In genomic region chr11:134188122-134188521, GRCh38 we compare ENCODE assay signal across 5 cellular contexts. TPM values are rescaled to one million over a fixed set of nuclear protein-coding genes. Genes with fewer than 3 reads are reported as not detected.
A peak's percentile ranks its signal among the peaks of the same experiment; 100 is the strongest.
DNase-seq lines count a peak whose midpoint lies in the region; ATAC-seq, FAIRE-seq and TF ChIP-seq lines count a peak whose summit lies in the region.
"Not testable (repeated sequence)": the region's sequence is repeated elsewhere in the genome, so short reads cannot be mapped to it uniquely, and the experiment has no call there.

No MANE protein-coding gene starts in this region.

- not testable (repeated sequence) for H3K4me1 Mint-ChIP-seq in WTC11; activated CD8-positive, alpha-beta T cell treated with anti-CD3 and anti-CD28 coated beads for 36 hours (ENCODE audit: low read depth)

- H3K4me2 ChIP-seq in HCT116 (ENCODE audit: low read length); H1 (ENCODE audit: insufficient read depth in 1 of 2, low read depth in 2 of 2, low read length in 2 of 2); HepG2 (ENCODE audit: low read depth, low read length): not testable (repeated sequence)

- intact Hi-C loops in HCT116 (cut with micrococcal nuclease) = loop anchor here (5.0 kb wide), 1 partner anchor 49 kb away; no protein-coding TSS in a partner anchor
- intact Hi-C loops in activated CD8-positive, alpha-beta T cell treated with anti-CD3 and anti-CD28 coated beads for 36 hours (cut with micrococcal nuclease); HepG2 (cut with micrococcal nuclease; ENCODE audit: unreplicated experiment): not testable (repeated sequence)

- peaks cover 27% of the 10 kb centered on the region for H3K9me3 Mint-ChIP-seq in WTC11
- H3K9me3 Mint-ChIP-seq in activated CD8-positive, alpha-beta T cell treated with anti-CD3 and anti-CD28 coated beads for 36 hours = not testable (repeated sequence)

- H3K9me3 ChIP-seq in HCT116 (ENCODE audit: control insufficient read depth in 1 of 2, insufficient read depth in 1 of 2, low read depth in 1 of 2, low read length in 2 of 2); H1 (ENCODE audit: insufficient read depth in 2 of 2, low read depth in 1 of 2, low read length in 1 of 2); HepG2 (ENCODE audit: low read length): not testable (repeated sequence)

- not testable (repeated sequence) for H4K8ac ChIP-seq in H1 (ENCODE audit: extremely low read depth, insufficient read depth, low read length)

- H4K91ac ChIP-seq in H1 (replicated peaks; ENCODE audit: insufficient read length, low read length) = not testable (repeated sequence)

- H3K27me3 Mint-ChIP-seq in WTC11 (ENCODE audit: low read depth); activated CD8-positive, alpha-beta T cell treated with anti-CD3 and anti-CD28 coated beads for 36 hours: not testable (repeated sequence)

- H2BK120ac ChIP-seq in H1 (replicated peaks; ENCODE audit: low read depth, low read length) = not testable (repeated sequence)

- not testable (repeated sequence) for H3K9me2 ChIP-seq in HCT116 (ENCODE audit: insufficient read depth)

- POLR2A ChIA-PET in HCT116 (lab: Charles Lee); WTC11 (lab: Charles Lee); HepG2 (lab: Yijun Ruan, JAX): not testable (repeated sequence)
- POLR2A ChIA-PET in activated CD8-positive, alpha-beta T cell treated with anti-CD3 and anti-CD28 coated beads for 36 hours (lab: Charles Lee) = interaction anchor here (0.7 to 1.0 kb wide), 2 partner anchors 10 to 36 kb away, joined by 3 to 4 read pairs; partner anchors contain the start of genes NCAPD3 and VPS26B
- POLR2A ChIA-PET in H1 (lab: Charles Lee; ENCODE audit: partially characterized antibody) = interaction anchor here (1.6 kb wide), 1 partner anchor 85 kb away, joined by 4 read pairs; no protein-coding TSS in a partner anchor

- not testable (repeated sequence) for FAIRE-seq in H1 (lab: Jason Lieb, UNC); HepG2 (lab: Jason Lieb, UNC)

- not testable (repeated sequence) for H2BK5ac ChIP-seq in H1 (ENCODE audit: low read depth, low read length)

- H3K4me3 Mint-ChIP-seq in WTC11; activated CD8-positive, alpha-beta T cell treated with anti-CD3 and anti-CD28 coated beads for 36 hours: not testable (repeated sequence)

- RAD21 ChIA-PET in HCT116 (lab: Charles Lee; ENCODE audit: low non-redundant PET in 1 of 2, low total read pairs in 2 of 2, uncharacterized antibody in 2 of 2, unreplicated experiment in 2 of 2) = not testable (repeated sequence)

- H3K36me3 ChIP-seq in HCT116 (ENCODE audit: control insufficient read depth in 1 of 2, insufficient read depth in 2 of 2, low read length in 2 of 2) (peaks cover 46 to 68% of the 10 kb centered on the region in 2 experiments), H1 (ENCODE audit: control insufficient read depth in 2 of 4, insufficient read depth in 4 of 4, low read length in 3 of 4) (peaks cover 15 to 76% (median 53%) of the 10 kb centered on the region in 4 experiments), HepG2 (replicated peaks in 1 of 2; ENCODE audit: control insufficient read depth in 1 of 2, insufficient read depth in 2 of 2, low read length in 2 of 2) (peaks cover 11 to 69% of the 10 kb centered on the region in 2 experiments)

- not testable (repeated sequence) for H2BK20ac ChIP-seq in H1 (ENCODE audit: low read length)

- not testable (repeated sequence) for H3K4me1 ChIP-seq in HCT116 (ENCODE audit: control insufficient read depth in 1 of 2, insufficient read depth in 2 of 2, low read length in 2 of 2); H1 (replicated peaks in 1 of 4; ENCODE audit: control insufficient read depth in 3 of 4, insufficient read depth in 4 of 4, low read length in 3 of 4); HepG2 (ENCODE audit: insufficient read depth, low read length)

- not testable (repeated sequence) for H3K27ac ChIP-seq in HCT116 (ENCODE audit: low read depth, low read length); H1 (ENCODE audit: low read depth, low read length); HepG2 (ENCODE audit: extremely low read length, insufficient read depth, low read length)

- not testable (repeated sequence) for H4K20me1 ChIP-seq in HCT116 (ENCODE audit: insufficient read depth); H1 (replicated peaks in 1 of 2; ENCODE audit: control insufficient read depth in 1 of 2, insufficient read depth in 2 of 2, low read length in 2 of 2); HepG2 (ENCODE audit: insufficient read depth, low read length)

- in situ Hi-C loops in HepG2 (cut with HindIII; ENCODE audit: extremely low pct_ligation_motif_present, low pct_unique_long_range_greater_than_20kb) = not testable (repeated sequence)

- not testable (repeated sequence) for H3K4me3 ChIP-seq in HCT116 (replicated peaks in 1 of 2; ENCODE audit: low read depth in 1 of 2, low read length in 2 of 2); H1 (ENCODE audit: extremely low read depth in 1 of 4, insufficient read depth in 2 of 4, low read depth in 3 of 4, low read length in 4 of 4); HepG2 (replicated peaks in 1 of 3; ENCODE audit: insufficient read depth in 1 of 3, low read depth in 2 of 3, low read length in 3 of 3)

- not testable (repeated sequence) for H2AFZ ChIP-seq in HCT116 (ENCODE audit: low read depth, low read length, poor library complexity, severe bottlenecking); H1 (ENCODE audit: low read length); HepG2 (ENCODE audit: low read length)

- not testable (repeated sequence) for H3K27me3 ChIP-seq in HCT116 (ENCODE audit: insufficient read depth, low read length); H1 (replicated peaks in 1 of 4; ENCODE audit: control insufficient read depth in 3 of 4, extremely low read depth in 1 of 4, insufficient read depth in 3 of 4, low read length in 3 of 4); HepG2 (ENCODE audit: control insufficient read depth in 1 of 2, insufficient read depth in 2 of 2, low read length in 2 of 2)

- TF ChIP-seq CTCF in HCT116 (IDR thresholded peaks at IDR 0.05 in 2 of 3, conservative IDR thresholded peaks at IDR 0.05 in 1 of 3; ENCODE audit: borderline replicate concordance in 1 of 3, insufficient read depth in 1 of 3, low read depth in 2 of 3, low read length in 2 of 3); WTC11 (IDR thresholded peaks at IDR 0.05); activated CD8-positive, alpha-beta T cell treated with anti-CD3 and anti-CD28 coated beads for 36 hours (IDR thresholded peaks at IDR 0.05); H1 (IDR thresholded peaks at IDR 0.05; ENCODE audit: control extremely low read depth in 1 of 3, insufficient read depth in 1 of 3, low read depth in 1 of 3, low read length in 3 of 3); HepG2 (CRISPR knock-in tag; IDR thresholded peaks at IDR 0.05): not testable (repeated sequence)

- not testable (repeated sequence) for H3K18ac ChIP-seq in H1 (ENCODE audit: extremely low read depth, low read length)

- not testable (repeated sequence) for H3K4ac ChIP-seq in H1 (replicated peaks; ENCODE audit: insufficient read length, low read depth, low read length)

- ATAC-seq in HCT116; WTC11; activated CD8-positive, alpha-beta T cell treated with anti-CD3 and anti-CD28 coated beads for 36 hours; HepG2: not testable (repeated sequence)

- not testable (repeated sequence) for TF ChIP-seq POLR2A in HCT116 (IDR thresholded peaks at IDR 0.05; ENCODE audit: borderline replicate concordance, extremely low read depth, insufficient read depth, insufficient read length); H1 (IDR thresholded peaks at IDR 0.05; ENCODE audit: control extremely low read depth in 1 of 2, low read depth in 2 of 2, low read length in 2 of 2); HepG2 (IDR thresholded peaks at IDR 0.05; ENCODE audit: insufficient read depth in 1 of 2, low read depth in 2 of 2, low read length in 2 of 2)

- not testable (repeated sequence) for H3K14ac ChIP-seq in H1 (ENCODE audit: insufficient read length)

- not testable (repeated sequence) for DNase-seq in HCT116 (ENCODE audit: low read depth, low spot score); WTC11 (ENCODE audit: low spot score); H1 (ENCODE audit: low read depth in 1 of 2, low spot score in 2 of 2); HepG2 (ENCODE audit: low spot score)
- peak; percentile 9 for DNase-seq in activated CD8-positive, alpha-beta T cell treated with anti-CD3 and anti-CD28 coated beads for 36 hours

- not testable (repeated sequence) for H3K79me1 ChIP-seq in H1 (ENCODE audit: low read depth, low read length)

- not testable (repeated sequence) for H3K9ac ChIP-seq in HCT116 (ENCODE audit: low read length); H1 (replicated peaks in 1 of 4; ENCODE audit: extremely low read depth in 1 of 4, low read depth in 3 of 4, low read length in 3 of 4); HepG2 (ENCODE audit: insufficient read depth, low read depth, low read length)

- not testable (repeated sequence) for H2AK5ac ChIP-seq in H1 (ENCODE audit: low read depth, low read length)

- CTCF ChIA-PET in HCT116 (lab: Charles Lee); HepG2 (lab: Yijun Ruan, JAX; ENCODE audit: low intra/inter-chr PET ratio, low total read pairs): not testable (repeated sequence)
- CTCF ChIA-PET in WTC11 (lab: Charles Lee) (interaction anchor here (1.2 kb wide), 1 partner anchor 19 kb away, joined by 3 read pairs; no protein-coding TSS in a partner anchor), H1 (lab: Charles Lee; ENCODE audit: partially characterized antibody) (interaction anchor here (0.6 to 1.6 kb wide), 3 partner anchors 12 to 664 kb away, joined by 3 read pairs; no protein-coding TSS in a partner anchor)
- CTCF ChIA-PET in activated CD8-positive, alpha-beta T cell treated with anti-CD3 and anti-CD28 coated beads for 36 hours (lab: Charles Lee) = interaction anchor here (1.5 to 1.6 kb wide), 2 partner anchors 19 to 138 kb away, joined by 4 to 5 read pairs; no protein-coding TSS in a partner anchor

- not testable (repeated sequence) for BruUV-seq in HCT116 (replicated peaks; lab: Mats Ljungman, UMichigan); HepG2 (replicated peaks; lab: Mats Ljungman, UMichigan)

- not testable (repeated sequence) for H2BK12ac ChIP-seq in H1 (ENCODE audit: low read depth, low read length)

- not testable (repeated sequence) for TF ChIP-seq EP300 in H1 (IDR thresholded peaks at IDR 0.05; ENCODE audit: borderline replicate concordance in 1 of 2, low read depth in 2 of 2, low read length in 2 of 2); HepG2 (IDR thresholded peaks at IDR 0.05; ENCODE audit: low read depth in 2 of 2, low read length in 2 of 2); HepG2 (CRISPR knock-in tag; IDR thresholded peaks at IDR 0.05; ENCODE audit: borderline replicate concordance)

- not testable (repeated sequence) for H4K5ac ChIP-seq in H1 (ENCODE audit: insufficient read length, low read depth, low read length)

- H2BK15ac ChIP-seq in H1 (ENCODE audit: low read length) = not testable (repeated sequence)

- 99% methylated on average over 8 of the region's 8 CpGs; no CpG with 5 or more reads in 1 of the 2 experiments for WGBS in H1 (ENCODE audit: extremely low coverage in 1 of 2, insufficient coverage in 1 of 2, insufficient read length in 1 of 2, insufficient replicate concordance in 2 of 2, low coverage in 1 of 2, low lambda C conversion rate in 2 of 2, missing lambda C conversion rate in 1 of 2), 2 experiments
- WGBS in HepG2 (ENCODE audit: low lambda C conversion rate) = 100% methylated on average over 8 of the region's 8 CpGs

- not testable (repeated sequence) for H3K27ac Mint-ChIP-seq in WTC11; activated CD8-positive, alpha-beta T cell treated with anti-CD3 and anti-CD28 coated beads for 36 hours

- TF ChIP-seq RAD21 in HCT116 (IDR thresholded peaks at IDR 0.05; ENCODE audit: low read depth); H1 (IDR thresholded peaks at IDR 0.05 in 1 of 2, conservative IDR thresholded peaks at IDR 0.05 in 1 of 2; ENCODE audit: low read depth in 2 of 2, low read length in 2 of 2); HepG2 (CRISPR knock-in tag; IDR thresholded peaks at IDR 0.05): not testable (repeated sequence)

- H3K56ac ChIP-seq in H1 (replicated peaks; ENCODE audit: insufficient read length, low read depth, low read length) = not testable (repeated sequence)

- not testable (repeated sequence) for H3K23ac ChIP-seq in H1 (ENCODE audit: insufficient read length)

- H3K23me2 ChIP-seq in H1 (ENCODE audit: low read depth, low read length) = not testable (repeated sequence)

- H3K79me2 ChIP-seq in HCT116 (ENCODE audit: insufficient read depth, low read length); H1 (ENCODE audit: control insufficient read depth in 1 of 2, insufficient read depth in 2 of 2, low read length in 2 of 2); HepG2 (ENCODE audit: insufficient read depth, low read length): not testable (repeated sequence)

- H3K36me3 Mint-ChIP-seq in WTC11 = peaks cover 80% of the 10 kb centered on the region
- H3K36me3 Mint-ChIP-seq in activated CD8-positive, alpha-beta T cell treated with anti-CD3 and anti-CD28 coated beads for 36 hours (ENCODE audit: low read depth) = peaks cover 76% of the 10 kb centered on the region

RNA-seq across cellular contexts. Expression of gene NCAPD3, which starts 35.6 kb away (rescaled TPM):
- total RNA-seq in HCT116 (2021; ENCODE audit: unreplicated experiment) (71.0 TPM), WTC11 (2021) (46.5 to 63.0 TPM (median 49.1 TPM) in 3 replicates), HepG2 (2016; rRNA removed; fragmentation: Illumina TruSeq; extraction: Trizol) (25.6 and 33.3 TPM in 2 replicates)
- polyA plus RNA-seq in HCT116 (2012) = 38.5 and 40.3 TPM in 2 replicates
- 100 to 1,000 TPM in 1 of 2 experiments, 10 to 100 TPM in 1; 98.4 to 102 TPM for total RNA-seq in activated CD8-positive, alpha-beta T cell treated with anti-CD3 and anti-CD28 coated beads for 36 hours
- total RNA-seq in H1 (2021; fragmentation: NEBNext Ultra II Directional; extraction: Animal tissue kit (Norgen Biotek cat#: 25700)) = 50.3 and 55.2 TPM in 2 replicates
- polyA plus RNA-seq in H1 (2011; rRNA removed) (26.5 and 27.1 TPM in 2 replicates), HepG2 (2011; rRNA removed) (18.0 and 20.7 TPM in 2 replicates)
- 33.8 TPM for polyA plus RNA-seq in H1 (2011; cell fraction: cytosol; rRNA removed)
- 56.8 TPM for polyA plus RNA-seq in H1 (2011; cell fraction: nucleus; rRNA removed)
- polyA plus RNA-seq in H1 (2012, experiment 1 of 2) = 31.1 to 45.3 TPM (median 36.0 TPM) in 4 replicates
- polyA plus RNA-seq in H1 (2012, experiment 2 of 2) = 4.8 TPM
- 23.8 TPM for polyA plus RNA-seq in H1 (2013, experiment 1 of 2)
- 22.4 TPM for polyA plus RNA-seq in H1 (2013, experiment 2 of 2)
- polyA minus RNA-seq in H1 (2011; rRNA and poly(A)+ RNA removed) = 76.6 and 83.3 TPM in 2 replicates
- 62.4 TPM for polyA minus RNA-seq in H1 (2011; cell fraction: cytosol; rRNA and poly(A)+ RNA removed)
- 67.9 TPM for polyA minus RNA-seq in H1 (2011; cell fraction: nucleus; rRNA and poly(A)+ RNA removed)
- 5.6 and 7.4 TPM in 2 replicates for total RNA-seq in HepG2 (2016; cell fraction: cytosol; rRNA removed; fragmentation: Illumina TruSeq; extraction: Trizol; ENCODE audit: low read depth)
- total RNA-seq in HepG2 (2016; cell fraction: insoluble cytoplasmic fraction; rRNA removed; fragmentation: Illumina TruSeq; extraction: Trizol) = 25.5 and 31.4 TPM in 2 replicates
- 9.0 and 10.1 TPM in 2 replicates for total RNA-seq in HepG2 (2016; cell fraction: membrane; rRNA removed; fragmentation: Illumina TruSeq; extraction: Trizol)
- total RNA-seq in HepG2 (2016; cell fraction: nucleus; rRNA removed; fragmentation: Illumina TruSeq; extraction: Trizol) = 44.8 and 48.3 TPM in 2 replicates
- polyA plus RNA-seq in HepG2 (2011; cell fraction: cytosol; rRNA removed) = 11.8 and 14.9 TPM in 2 replicates
- polyA plus RNA-seq in HepG2 (2011; cell fraction: nucleus; rRNA removed) = 38.8 and 47.9 TPM in 2 replicates
- polyA plus RNA-seq in HepG2 (2012) = 15.5 and 18.8 TPM in 2 replicates
- 4.1 and 6.4 TPM in 2 replicates for polyA plus RNA-seq in HepG2 (2016; cell fraction: cytosol; fragmentation: Illumina TruSeq; extraction: Trizol; ENCODE audit: low read depth)
- 23.1 and 26.0 TPM in 2 replicates for polyA plus RNA-seq in HepG2 (2016; cell fraction: insoluble cytoplasmic fraction; fragmentation: Illumina TruSeq; extraction: Trizol; ENCODE audit: low read depth)
- polyA plus RNA-seq in HepG2 (2016; cell fraction: membrane; fragmentation: Illumina TruSeq; extraction: Trizol; ENCODE audit: low read depth) = 6.2 and 7.0 TPM in 2 replicates
- 56.6 and 58.9 TPM in 2 replicates for polyA plus RNA-seq in HepG2 (2016; cell fraction: nucleus; fragmentation: Illumina TruSeq; extraction: Trizol; ENCODE audit: insufficient read depth, low read depth)
- polyA minus RNA-seq in HepG2 (2011; rRNA and poly(A)+ RNA removed; ENCODE audit: low replicate concordance) = 61.3 and 145 TPM in 2 replicates
- 10.8 and 18.3 TPM in 2 replicates for polyA minus RNA-seq in HepG2 (2011; cell fraction: cytosol; rRNA and poly(A)+ RNA removed)
- 50.2 and 62.6 TPM in 2 replicates for polyA minus RNA-seq in HepG2 (2011; cell fraction: nucleus; rRNA and poly(A)+ RNA removed)

RNA-seq across cellular contexts. Expression of gene VPS26B, which starts 36.3 kb away (rescaled TPM):
- total RNA-seq in HCT116 (2021; ENCODE audit: unreplicated experiment) = 26.6 TPM
- 20.9 and 22.4 TPM in 2 replicates for polyA plus RNA-seq in HCT116 (2012)
- total RNA-seq in WTC11 (2021) = 28.7 to 29.3 TPM (median 29.0 TPM) in 3 replicates
- total RNA-seq in activated CD8-positive, alpha-beta T cell treated with anti-CD3 and anti-CD28 coated beads for 36 hours = 10 to 100 TPM; 35.6 TPM
- total RNA-seq in H1 (2021; fragmentation: NEBNext Ultra II Directional; extraction: Animal tissue kit (Norgen Biotek cat#: 25700)) = 26.8 and 27.0 TPM in 2 replicates
- 18.3 and 19.6 TPM in 2 replicates for polyA plus RNA-seq in H1 (2011; rRNA removed)
- 21.7 TPM for polyA plus RNA-seq in H1 (2011; cell fraction: cytosol; rRNA removed)
- 23.5 TPM for polyA plus RNA-seq in H1 (2011; cell fraction: nucleus; rRNA removed)
- 19.5 to 21.1 TPM (median 20.1 TPM) in 4 replicates for polyA plus RNA-seq in H1 (2012, experiment 1 of 2)
- polyA plus RNA-seq in H1 (2012, experiment 2 of 2) = 16.3 TPM
- polyA plus RNA-seq in H1 (2013, experiment 1 of 2) = 15.3 TPM
- polyA plus RNA-seq in H1 (2013, experiment 2 of 2) = 14.6 TPM
- 27.9 and 33.4 TPM in 2 replicates for polyA minus RNA-seq in H1 (2011; rRNA and poly(A)+ RNA removed)
- polyA minus RNA-seq in H1 (2011; cell fraction: cytosol; rRNA and poly(A)+ RNA removed) = 17.2 TPM
- 16.7 TPM for polyA minus RNA-seq in H1 (2011; cell fraction: nucleus; rRNA and poly(A)+ RNA removed)
- total RNA-seq in HepG2 (2016; rRNA removed; fragmentation: Illumina TruSeq; extraction: Trizol) = 20.2 and 20.4 TPM in 2 replicates
- 9.3 and 11.8 TPM in 2 replicates for total RNA-seq in HepG2 (2016; cell fraction: cytosol; rRNA removed; fragmentation: Illumina TruSeq; extraction: Trizol; ENCODE audit: low read depth)
- 16.6 and 21.1 TPM in 2 replicates for total RNA-seq in HepG2 (2016; cell fraction: insoluble cytoplasmic fraction; rRNA removed; fragmentation: Illumina TruSeq; extraction: Trizol)
- 20.7 and 24.3 TPM in 2 replicates for total RNA-seq in HepG2 (2016; cell fraction: membrane; rRNA removed; fragmentation: Illumina TruSeq; extraction: Trizol)
- 18.0 and 24.8 TPM in 2 replicates for total RNA-seq in HepG2 (2016; cell fraction: nucleus; rRNA removed; fragmentation: Illumina TruSeq; extraction: Trizol)
- polyA plus RNA-seq in HepG2 (2011; rRNA removed) = 23.2 and 23.6 TPM in 2 replicates
- 18.6 and 19.4 TPM in 2 replicates for polyA plus RNA-seq in HepG2 (2011; cell fraction: cytosol; rRNA removed)
- 49.5 and 51.9 TPM in 2 replicates for polyA plus RNA-seq in HepG2 (2011; cell fraction: nucleus; rRNA removed)
- 16.9 and 18.9 TPM in 2 replicates for polyA plus RNA-seq in HepG2 (2012)
- polyA plus RNA-seq in HepG2 (2016; cell fraction: cytosol; fragmentation: Illumina TruSeq; extraction: Trizol; ENCODE audit: low read depth) = 13.9 and 19.4 TPM in 2 replicates
- polyA plus RNA-seq in HepG2 (2016; cell fraction: insoluble cytoplasmic fraction; fragmentation: Illumina TruSeq; extraction: Trizol; ENCODE audit: low read depth) = 23.1 and 26.7 TPM in 2 replicates
- polyA plus RNA-seq in HepG2 (2016; cell fraction: membrane; fragmentation: Illumina TruSeq; extraction: Trizol; ENCODE audit: low read depth) = 21.1 and 25.1 TPM in 2 replicates
- 41.4 and 44.5 TPM in 2 replicates for polyA plus RNA-seq in HepG2 (2016; cell fraction: nucleus; fragmentation: Illumina TruSeq; extraction: Trizol; ENCODE audit: insufficient read depth, low read depth)
- polyA minus RNA-seq in HepG2 (2011; rRNA and poly(A)+ RNA removed; ENCODE audit: low replicate concordance) = 31.0 and 49.4 TPM in 2 replicates
- 13.7 and 15.0 TPM in 2 replicates for polyA minus RNA-seq in HepG2 (2011; cell fraction: cytosol; rRNA and poly(A)+ RNA removed)
- 28.1 and 32.8 TPM in 2 replicates for polyA minus RNA-seq in HepG2 (2011; cell fraction: nucleus; rRNA and poly(A)+ RNA removed)
